ENCODE assay signal across 1 cellular context in genomic region chr9:32265037-32265436, GRCh38.
TF ChIP-seq lines count a peak whose summit lies in the region.

No MANE protein-coding gene starts in this region.

TF ChIP-seq in H1, 55 proteins besides CTCF, POLR2A, EP300 and RAD21 (continued from another document):
- no peak for TF ChIP-seq CHD7 (IDR thresholded peaks at IDR 0.05; ENCODE audit: insufficient replicate concordance, low read length)
- TF ChIP-seq JUN (IDR thresholded peaks at IDR 0.05; ENCODE audit: low read depth, low read length), result no peak
- no peak for TF ChIP-seq MAX (IDR thresholded peaks at IDR 0.05)
- TF ChIP-seq CEBPB (IDR thresholded peaks at IDR 0.05; ENCODE audit: low read depth, low read length), result no peak
- no peak for TF ChIP-seq RXRA (IDR thresholded peaks at IDR 0.05; ENCODE audit: insufficient read depth, low read depth, low read length)
- no peak for TF ChIP-seq POLR2AphosphoS5 (IDR thresholded peaks at IDR 0.05; ENCODE audit: low read depth, low read length)
- TF ChIP-seq POU5F1 (IDR thresholded peaks at IDR 0.05; ENCODE audit: low read depth, low read length), result no peak
- no peak for TF ChIP-seq HDAC6 (IDR thresholded peaks at IDR 0.05; ENCODE audit: low read depth, low read length)
- TF ChIP-seq CBX8 (IDR thresholded peaks at IDR 0.05; ENCODE audit: borderline replicate concordance, low read depth, low read length), result no peak
- TF ChIP-seq KDM5A (IDR thresholded peaks at IDR 0.05; ENCODE audit: low read length), result no peak
- TF ChIP-seq SIRT6 (IDR thresholded peaks at IDR 0.05; ENCODE audit: low read length), result no peak
